Comparison of ENCODE assay signal across 1 cellular context in the genomic region with DNA sequence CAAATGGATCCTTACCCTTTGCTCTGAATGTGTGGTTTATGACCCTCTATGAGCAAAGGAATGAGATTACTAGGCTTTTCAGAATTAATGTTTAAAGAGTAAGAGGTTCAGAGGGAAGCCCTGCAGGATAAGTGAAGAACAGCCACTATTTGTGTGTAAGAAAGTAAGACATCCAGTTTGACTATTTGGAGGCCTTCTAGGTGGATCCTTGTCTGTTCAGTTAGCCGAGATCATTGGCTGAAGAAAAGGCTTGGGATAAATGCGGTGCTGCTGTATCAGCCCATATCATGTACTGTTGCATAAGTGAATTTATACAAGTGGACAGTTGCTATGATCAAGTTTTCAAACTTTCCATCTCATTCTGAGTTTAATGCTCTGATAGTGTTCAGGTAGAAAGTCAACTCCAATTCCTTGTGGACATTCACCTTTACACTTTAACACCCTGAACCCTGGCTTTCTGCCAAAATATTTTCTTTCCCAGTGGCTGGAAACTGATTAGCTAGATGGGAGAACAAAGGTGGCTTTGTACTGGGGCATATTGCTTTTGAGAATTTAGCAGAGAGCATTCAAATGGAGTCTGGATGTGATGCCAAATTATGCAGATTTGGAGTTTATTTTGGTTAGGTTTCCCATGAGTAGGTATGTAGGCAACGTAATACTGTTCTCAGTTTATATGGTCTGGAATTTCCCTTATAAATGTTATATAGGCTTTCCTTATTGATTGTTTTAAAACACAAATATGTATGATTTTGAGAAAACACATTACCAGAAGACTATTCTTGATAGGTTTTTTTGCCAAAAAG.
TF ChIP-seq lines count a peak whose summit lies in the region.

No MANE protein-coding gene starts in this region.

TF ChIP-seq in liver, 16 proteins besides CTCF, POLR2A, EP300 and RAD21:
- TF ChIP-seq HNF4G (IDR thresholded peaks at IDR 0.05), result peak; percentile 98
- peak; percentile 89 for TF ChIP-seq SP1 (IDR thresholded peaks at IDR 0.05)
- TF ChIP-seq EGR1 (IDR thresholded peaks at IDR 0.05; ENCODE audit: low read depth in 2 of 2), result peak in 1 of 2 donors; percentile 35
- peak; percentile 99 to 100 for TF ChIP-seq HNF4A (conservative IDR thresholded peaks at IDR 0.05)
- TF ChIP-seq FOXA2 (IDR thresholded peaks at IDR 0.05), result peak; percentile 74
- peak in 1 of 2 donors; percentile 55 for TF ChIP-seq GABPA (IDR thresholded peaks at IDR 0.05 in 1 of 2, conservative IDR thresholded peaks at IDR 0.05 in 1 of 2)
- peak; percentile 94 to 97 for TF ChIP-seq RXRA (IDR thresholded peaks at IDR 0.05)
- peak; percentile 90 for TF ChIP-seq NR2F2 (IDR thresholded peaks at IDR 0.05)
- peak; percentile 79 for TF ChIP-seq FOXA1 (IDR thresholded peaks at IDR 0.05)
- TF ChIP-seq, protein P1, sequence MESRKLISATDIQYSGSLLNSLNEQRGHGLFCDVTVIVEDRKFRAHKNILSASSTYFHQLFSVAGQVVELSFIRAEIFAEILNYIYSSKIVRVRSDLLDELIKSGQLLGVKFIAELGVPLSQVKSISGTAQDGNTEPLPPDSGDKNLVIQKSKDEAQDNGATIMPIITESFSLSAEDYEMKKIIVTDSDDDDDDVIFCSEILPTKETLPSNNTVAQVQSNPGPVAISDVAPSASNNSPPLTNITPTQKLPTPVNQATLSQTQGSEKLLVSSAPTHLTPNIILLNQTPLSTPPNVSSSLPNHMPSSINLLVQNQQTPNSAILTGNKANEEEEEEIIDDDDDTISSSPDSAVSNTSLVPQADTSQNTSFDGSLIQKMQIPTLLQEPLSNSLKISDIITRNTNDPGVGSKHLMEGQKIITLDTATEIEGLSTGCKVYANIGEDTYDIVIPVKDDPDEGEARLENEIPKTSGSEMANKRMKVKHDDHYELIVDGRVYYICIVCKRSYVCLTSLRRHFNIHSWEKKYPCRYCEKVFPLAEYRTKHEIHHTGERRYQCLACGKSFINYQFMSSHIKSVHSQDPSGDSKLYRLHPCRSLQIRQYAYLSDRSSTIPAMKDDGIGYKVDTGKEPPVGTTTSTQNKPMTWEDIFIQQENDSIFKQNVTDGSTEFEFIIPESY (IDR thresholded peaks at IDR 0.05), result peak; percentile 66
- TF ChIP-seq, protein P2, sequence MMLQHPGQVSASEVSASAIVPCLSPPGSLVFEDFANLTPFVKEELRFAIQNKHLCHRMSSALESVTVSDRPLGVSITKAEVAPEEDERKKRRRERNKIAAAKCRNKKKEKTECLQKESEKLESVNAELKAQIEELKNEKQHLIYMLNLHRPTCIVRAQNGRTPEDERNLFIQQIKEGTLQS (IDR thresholded peaks at IDR 0.05), result peak; percentile 64
- TF ChIP-seq TAF1 (conservative IDR thresholded peaks at IDR 0.05), result no peak
- TF ChIP-seq, protein P3, sequence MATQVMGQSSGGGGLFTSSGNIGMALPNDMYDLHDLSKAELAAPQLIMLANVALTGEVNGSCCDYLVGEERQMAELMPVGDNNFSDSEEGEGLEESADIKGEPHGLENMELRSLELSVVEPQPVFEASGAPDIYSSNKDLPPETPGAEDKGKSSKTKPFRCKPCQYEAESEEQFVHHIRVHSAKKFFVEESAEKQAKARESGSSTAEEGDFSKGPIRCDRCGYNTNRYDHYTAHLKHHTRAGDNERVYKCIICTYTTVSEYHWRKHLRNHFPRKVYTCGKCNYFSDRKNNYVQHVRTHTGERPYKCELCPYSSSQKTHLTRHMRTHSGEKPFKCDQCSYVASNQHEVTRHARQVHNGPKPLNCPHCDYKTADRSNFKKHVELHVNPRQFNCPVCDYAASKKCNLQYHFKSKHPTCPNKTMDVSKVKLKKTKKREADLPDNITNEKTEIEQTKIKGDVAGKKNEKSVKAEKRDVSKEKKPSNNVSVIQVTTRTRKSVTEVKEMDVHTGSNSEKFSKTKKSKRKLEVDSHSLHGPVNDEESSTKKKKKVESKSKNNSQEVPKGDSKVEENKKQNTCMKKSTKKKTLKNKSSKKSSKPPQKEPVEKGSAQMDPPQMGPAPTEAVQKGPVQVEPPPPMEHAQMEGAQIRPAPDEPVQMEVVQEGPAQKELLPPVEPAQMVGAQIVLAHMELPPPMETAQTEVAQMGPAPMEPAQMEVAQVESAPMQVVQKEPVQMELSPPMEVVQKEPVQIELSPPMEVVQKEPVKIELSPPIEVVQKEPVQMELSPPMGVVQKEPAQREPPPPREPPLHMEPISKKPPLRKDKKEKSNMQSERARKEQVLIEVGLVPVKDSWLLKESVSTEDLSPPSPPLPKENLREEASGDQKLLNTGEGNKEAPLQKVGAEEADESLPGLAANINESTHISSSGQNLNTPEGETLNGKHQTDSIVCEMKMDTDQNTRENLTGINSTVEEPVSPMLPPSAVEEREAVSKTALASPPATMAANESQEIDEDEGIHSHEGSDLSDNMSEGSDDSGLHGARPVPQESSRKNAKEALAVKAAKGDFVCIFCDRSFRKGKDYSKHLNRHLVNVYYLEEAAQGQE (IDR thresholded peaks at IDR 0.05), result no peak
- TF ChIP-seq YY1 (IDR thresholded peaks at IDR 0.05), result peak; percentile 66
- TF ChIP-seq, protein P4, sequence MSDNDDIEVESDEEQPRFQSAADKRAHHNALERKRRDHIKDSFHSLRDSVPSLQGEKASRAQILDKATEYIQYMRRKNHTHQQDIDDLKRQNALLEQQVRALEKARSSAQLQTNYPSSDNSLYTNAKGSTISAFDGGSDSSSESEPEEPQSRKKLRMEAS (IDR thresholded peaks at IDR 0.05), result peak; percentile 75
- peak; percentile 18 to 91 for TF ChIP-seq JUND (IDR thresholded peaks at IDR 0.05)
